ENCODE assay signal across 8 cellular contexts in the genomic region with DNA sequence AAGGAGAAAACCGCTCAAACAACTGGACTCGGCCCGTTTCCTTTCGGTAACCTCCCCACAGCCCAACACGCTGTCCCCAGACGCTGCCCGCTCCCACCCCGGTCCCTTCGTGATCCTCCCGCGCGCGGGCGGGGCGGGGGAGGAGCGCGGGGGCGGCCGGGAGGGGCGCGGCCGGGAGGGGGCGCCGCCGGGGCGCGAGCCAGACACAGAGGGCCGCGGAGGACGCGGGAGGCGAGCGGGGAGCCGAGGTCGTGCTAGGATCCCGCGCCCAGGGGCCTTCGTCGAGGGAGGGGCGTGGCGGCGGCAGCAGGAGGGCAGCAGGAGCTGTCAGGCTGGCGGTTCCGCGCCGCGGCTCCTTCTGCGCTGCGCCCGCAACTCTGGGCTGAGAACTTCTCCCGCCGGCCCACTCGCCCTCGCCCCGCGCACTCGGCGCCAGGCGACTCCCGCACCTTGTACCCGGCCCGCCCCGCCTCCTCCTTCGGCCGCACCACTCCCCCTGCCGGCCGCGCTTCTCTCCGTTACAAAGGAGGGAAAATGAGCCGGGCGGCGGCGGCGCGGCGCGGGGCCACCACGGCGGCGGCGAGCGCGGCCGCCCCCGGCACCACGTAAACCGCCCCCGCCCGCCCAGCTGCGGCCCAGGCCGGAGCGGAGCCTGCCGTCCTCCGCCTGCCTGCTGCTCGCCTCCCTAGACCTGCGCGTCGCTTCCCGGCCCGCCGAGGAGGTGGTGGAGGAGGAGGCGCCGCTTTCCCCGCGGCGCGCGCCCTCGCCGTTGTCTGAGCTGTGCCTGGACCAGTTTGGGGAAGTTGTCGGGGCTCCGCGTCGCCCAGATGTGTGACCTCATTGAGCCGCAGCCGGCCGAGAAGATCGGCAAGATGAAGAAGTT. TPM values are rescaled to one million over a fixed set of nuclear protein-coding genes. Genes with fewer than 3 reads are reported as not detected.
DNase-seq lines count a peak whose midpoint lies in the region; ATAC-seq and TF ChIP-seq lines count a peak whose summit lies in the region.

A gene (plus strand): TSS at position 521 of the 883 bp plus-strand sequence. CDS start 307 bp downstream, at position 828.

- DNase-seq in HT-29 (ENCODE audit: low spot score) (peak; percentile 14), PC-3 (peak; percentile 59), adipocyte (ENCODE audit: low read depth) (peak; percentile 93), left cardiac atrium (peak; percentile 86), NCI-H2107 treated with DMSO at 0.1 percent for 48 hours (lab: John Stamatoyannopoulos, UW; ENCODE audit: unreplicated experiment) (no peak)

- H3K4me3 ChIP-seq in PC-3 (ENCODE audit: low read length) = peak within 1 kb of the TSS; percentile 90
- H3K4me3 ChIP-seq in adipocyte (ENCODE audit: low read length) = peak within 1 kb of the TSS; percentile 89
- peak within 1 kb of the TSS; percentile 57 for H3K4me3 ChIP-seq in parathyroid adenoma (ENCODE audit: low read depth, low read length)

- BruUV-seq in PC-3 (replicated peaks; lab: Mats Ljungman, UMichigan) = no TSS peak

- H3K27ac ChIP-seq in PC-3 (ENCODE audit: low read length) (peak within 1 kb of the TSS; percentile 89), parathyroid adenoma (peak within 1 kb of the TSS; percentile 37)

- H3K4me1 ChIP-seq in ES-I3 (ENCODE audit: insufficient read depth, low read length) = no peaks in the 10 kb centered on the region; the same call in none of the 2 replicates
- peaks cover 32% of the 10 kb centered on the region for H3K4me1 ChIP-seq in PC-3 (ENCODE audit: insufficient read depth, low read length)
- peaks cover 52% of the 10 kb centered on the region for H3K4me1 ChIP-seq in adipocyte (ENCODE audit: control insufficient read depth, insufficient read depth, low read length)
- H3K4me1 ChIP-seq in parathyroid adenoma = no peaks in the 10 kb centered on the region

- no peaks in the 10 kb centered on the region for H3K27me3 ChIP-seq in PC-3 (ENCODE audit: low read length)
- H3K27me3 ChIP-seq in adipocyte (replicated peaks; ENCODE audit: control insufficient read depth, insufficient read depth, low read length) = no peaks in the 10 kb centered on the region
- no peaks in the 10 kb centered on the region for H3K27me3 ChIP-seq in parathyroid adenoma (ENCODE audit: control insufficient read depth, insufficient read depth, low read length)

- H3K4me2 ChIP-seq in PC-3 (ENCODE audit: low read length) (peak within 1 kb of the TSS; percentile 94), parathyroid adenoma (ENCODE audit: low read length) (peak within 1 kb of the TSS; percentile 81)

- H3F3A ChIP-seq in PC-3 (ENCODE audit: low read length, unreplicated experiment) = no peaks in the 10 kb centered on the region

- H3K9ac ChIP-seq in ES-I3 (ENCODE audit: low read depth, low read length) (peak within 1 kb of the TSS; percentile 69), PC-3 (ENCODE audit: low read length) (peak within 1 kb of the TSS; percentile 75), adipocyte (ENCODE audit: low read length) (peak within 1 kb of the TSS; percentile 86), parathyroid adenoma (no peak within 1 kb of the TSS)

- POLR2A ChIA-PET in PC-3 (lab: Charles Lee; ENCODE audit: unreplicated experiment) = no interaction called here

- intact Hi-C loops in PC-3 (cut with micrococcal nuclease) = loop anchor here (1.0 to 10.0 kb wide), 5 partner anchors 23 to 438 kb away; no protein-coding TSS in a partner anchor
- intact Hi-C loops in left cardiac atrium (cut with DNase I) = loop anchor here in 1 of 2 donors (5.0 kb wide), 1 partner anchor 66 kb away; no protein-coding TSS in a partner anchor

- peak; percentile 26; the same call in 1 of the 2 replicates for TF ChIP-seq CTCF in PC-3 (conservative IDR thresholded peaks at IDR 0.05; ENCODE audit: low read depth, low read length)
- TF ChIP-seq CTCF in parathyroid adenoma (IDR thresholded peaks at IDR 0.05) = peak; percentile 36

- CTCF ChIA-PET in PC-3 (lab: Charles Lee) = interaction anchor here (1.4 kb wide), 1 partner anchor 11 kb away, joined by 5 read pairs; no protein-coding TSS in a partner anchor

- peak; percentile 50 for ATAC-seq in GM21390 (IDR thresholded peaks at IDR 0.05; ENCODE audit: unreplicated experiment)
- ATAC-seq in PC-3 = peak; percentile 42
- ATAC-seq in left cardiac atrium = peak; percentile 74 to 78

- H3K79me2 ChIP-seq in PC-3 (ENCODE audit: low read length) = peaks cover 34% of the 10 kb centered on the region
- no peaks in the 10 kb centered on the region for H3K79me2 ChIP-seq in parathyroid adenoma

- H3K36me3 ChIP-seq in ES-I3 (ENCODE audit: insufficient read depth, low read length) (no peaks in the 10 kb centered on the region), PC-3 (ENCODE audit: low read depth, low read length) (no peaks in the 10 kb centered on the region), adipocyte (ENCODE audit: control insufficient read depth, insufficient read depth, low read length, severe bottlenecking) (no peaks in the 10 kb centered on the region), parathyroid adenoma (ENCODE audit: control insufficient read depth, insufficient read depth, low read length) (no peaks in the 10 kb centered on the region)

- H2AFZ ChIP-seq in PC-3 (ENCODE audit: low read length) = peak within 1 kb of the TSS; percentile 90
- peak within 1 kb of the TSS; percentile 91 for H2AFZ ChIP-seq in parathyroid adenoma

- H3K9me3 ChIP-seq in ES-I3 (ENCODE audit: control insufficient read depth, insufficient read depth, low read length) (peaks cover 2% of the 10 kb centered on the region; the same call in 1 of the 2 replicates), PC-3 (ENCODE audit: low read length) (no peaks in the 10 kb centered on the region), adipocyte (ENCODE audit: control insufficient read depth, low read length) (no peaks in the 10 kb centered on the region), parathyroid adenoma (ENCODE audit: control insufficient read depth, low read length) (no peaks in the 10 kb centered on the region)

- H4K20me1 ChIP-seq in PC-3 (ENCODE audit: low read length) = no peaks in the 10 kb centered on the region

- H3K9me2 ChIP-seq in PC-3 (replicated peaks; ENCODE audit: low read length) = no peaks in the 10 kb centered on the region

RNA-seq across cellular contexts. Expression of the gene that starts here (rescaled TPM):
- 0.18 and 0.61 TPM in 2 replicates for total RNA-seq in HT-29 (2014; rRNA removed; shearing (Covaris generic))
- total RNA-seq in PC-3 (2014; rRNA removed) (6.6 and 8.2 TPM in 2 replicates), left cardiac atrium (10 to 100 TPM; 35.9 to 53.5 TPM)

Comparison
In these comparisons a context has a peak if more than half of its experiments do, and no peak if none do; other contexts are left out.
1. Peak in DNase-seq in HT-29; RNA of the gene not detected or under 1 TPM.